ENCODE assay signal across 19 cellular contexts in genomic region chr2:163441603-163442002, GRCh38.
DNase-seq lines count a peak whose midpoint lies in the region; ATAC-seq, FAIRE-seq and TF ChIP-seq lines count a peak whose summit lies in the region.
"Had no signal": no experiment of that assay in that cellular context is flagged by ENCODE, and none has a peak within 500 bp of the region (broad histone marks: within the 10 kb centered on the region; RNA-seq: fewer than 3 reads in every experiment).

No MANE protein-coding gene starts in this region.

- no peaks in the 10 kb centered on the region for H3K36me3 Mint-ChIP-seq in neural progenitor cell
- H3K36me3 Mint-ChIP-seq: CD14-positive monocyte; CD4-positive, alpha-beta memory T cell had no signal

- peaks cover 2% of the 10 kb centered on the region for H3K4me1 Mint-ChIP-seq in neural progenitor cell
- H3K4me1 Mint-ChIP-seq in stimulated activated naive CD8-positive, alpha-beta T cell treated with anti-CD3 and anti-CD28 coated beads, Interleukin-15, amount 100 ng/mL, for 72 hours: no peaks in the 10 kb centered on the region
- H3K4me1 Mint-ChIP-seq: CD14-positive monocyte; CD4-positive, alpha-beta memory T cell; H9 had no signal

- H3K27me3 ChIP-seq in bronchial epithelial cell (ENCODE audit: control insufficient read depth, insufficient read depth, low read length): no peaks in the 10 kb centered on the region
- no peaks in the 10 kb centered on the region for H3K27me3 ChIP-seq in kidney epithelial cell (ENCODE audit: control insufficient read depth, insufficient read depth, low read length)
- H3K27me3 ChIP-seq in neural progenitor cell: no peaks in the 10 kb centered on the region
- H3K27me3 ChIP-seq: BLaER1 had no signal

- no peak overlapping the region for H3K9ac ChIP-seq in neural progenitor cell
- H3K9ac ChIP-seq: BLaER1 had no signal

- intact Hi-C loops in OCI-LY7 (cut with micrococcal nuclease; ENCODE audit: unreplicated experiment): no loop called here

- no peaks in the 10 kb centered on the region for H3K9me3 ChIP-seq in neural progenitor cell (ENCODE audit: low read depth)
- H3K9me3 ChIP-seq in OCI-LY7 (ENCODE audit: low read length): no peaks in the 10 kb centered on the region
- H3K9me3 ChIP-seq: A549, BLaER1 had no signal

- H3K4me2 ChIP-seq in neural progenitor cell (no peak overlapping the region), OCI-LY7 (ENCODE audit: low read length) (no peak overlapping the region)
- H3K4me2 ChIP-seq: A549, BLaER1 had no signal

- H3K27ac Mint-ChIP-seq in neural progenitor cell: no peak overlapping the region
- H3K27ac Mint-ChIP-seq in stimulated activated naive CD8-positive, alpha-beta T cell treated with anti-CD3 and anti-CD28 coated beads, Interleukin-15, amount 100 ng/mL, for 72 hours: no peak overlapping the region
- H3K27ac Mint-ChIP-seq: CD14-positive monocyte; CD4-positive, alpha-beta memory T cell; H9 had no signal

- no peaks in the 10 kb centered on the region for H3K27me3 Mint-ChIP-seq in neural progenitor cell (ENCODE audit: insufficient read depth, low read depth)
- H3K27me3 Mint-ChIP-seq in stimulated activated naive CD8-positive, alpha-beta T cell treated with anti-CD3 and anti-CD28 coated beads, Interleukin-15, amount 100 ng/mL, for 72 hours: no peaks in the 10 kb centered on the region
- H3K27me3 Mint-ChIP-seq: CD4-positive, alpha-beta memory T cell had no signal

- H3K9me2 ChIP-seq in OCI-LY7 (ENCODE audit: insufficient read depth, low read length): no peaks in the 10 kb centered on the region

- BruUV-seq in OCI-LY7 (replicated peaks; lab: Mats Ljungman, UMichigan): no TSS peak

- ATAC-seq in stimulated activated naive CD8-positive, alpha-beta T cell treated with anti-CD3 and anti-CD28 coated beads, Interleukin-15, amount 100 ng/mL, for 72 hours: no peak
- ATAC-seq: A549 had no signal

- no peak overlapping the region for H3K4me3 ChIP-seq in bronchial epithelial cell (ENCODE audit: low read depth, low read length)
- H3K4me3 ChIP-seq in kidney epithelial cell (ENCODE audit: low read depth, low read length): no peak overlapping the region
- H3K4me3 ChIP-seq in neural progenitor cell: no peak overlapping the region
- no peak overlapping the region for H3K4me3 ChIP-seq in OCI-LY7 (ENCODE audit: low read depth, low read length, poor library complexity, severe bottlenecking)
- H3K4me3 ChIP-seq: A549, BLaER1 had no signal

- FAIRE-seq in bronchial epithelial cell (lab: Jason Lieb, UNC): no peak
- FAIRE-seq in RCC 7860 (lab: Jason Lieb, UNC): no peak
- FAIRE-seq: A549, HTR-8/SVneo had no signal

- no peak for TF ChIP-seq CTCF in bronchial epithelial cell (IDR thresholded peaks at IDR 0.05; ENCODE audit: insufficient read depth, low read length, severe bottlenecking)
- TF ChIP-seq CTCF in kidney epithelial cell (IDR thresholded peaks at IDR 0.05; ENCODE audit: insufficient read depth, low read length, poor library complexity, severe bottlenecking): no peak
- TF ChIP-seq CTCF in neural progenitor cell (IDR thresholded peaks at IDR 0.05): no peak
- TF ChIP-seq CTCF in OCI-LY7 (conservative IDR thresholded peaks at IDR 0.05; ENCODE audit: low read length): no peak

- H2AFZ ChIP-seq in neural progenitor cell (replicated peaks) (no peak overlapping the region), OCI-LY7 (ENCODE audit: low read length) (no peak overlapping the region)

- H3K27ac ChIP-seq in neural progenitor cell (no peak overlapping the region), OCI-LY7 (ENCODE audit: low read depth, low read length, poor library complexity, severe bottlenecking) (no peak overlapping the region)
- H3K27ac ChIP-seq: A549, BLaER1 had no signal

- no peaks in the 10 kb centered on the region for H3K9me3 Mint-ChIP-seq in neural progenitor cell
- H3K9me3 Mint-ChIP-seq in stimulated activated naive CD8-positive, alpha-beta T cell treated with anti-CD3 and anti-CD28 coated beads, Interleukin-15, amount 100 ng/mL, for 72 hours: peaks cover 8 to 12% of the 10 kb centered on the region in 2 donors
- H3K9me3 Mint-ChIP-seq: H9 had no signal

- no peaks in the 10 kb centered on the region for H3K79me2 ChIP-seq in neural progenitor cell (ENCODE audit: low read depth)
- no peaks in the 10 kb centered on the region for H3K79me2 ChIP-seq in OCI-LY7 (ENCODE audit: insufficient read depth, low read depth, low read length)

- no peaks in the 10 kb centered on the region for H4K20me1 ChIP-seq in neural progenitor cell (ENCODE audit: low read depth)
- H4K20me1 ChIP-seq in OCI-LY7 (ENCODE audit: insufficient read depth, low read length): no peaks in the 10 kb centered on the region
- H4K20me1 ChIP-seq: BLaER1 had no signal

- CTCF ChIA-PET in OCI-LY7 (lab: Charles Lee; ENCODE audit: unreplicated experiment): no interaction called here

- H3K4me3 Mint-ChIP-seq in neural progenitor cell: no peak overlapping the region
- H3K4me3 Mint-ChIP-seq in stimulated activated naive CD8-positive, alpha-beta T cell treated with anti-CD3 and anti-CD28 coated beads, Interleukin-15, amount 100 ng/mL, for 72 hours: no peak overlapping the region
- H3K4me3 Mint-ChIP-seq: CD14-positive monocyte; CD4-positive, alpha-beta memory T cell; H9 had no signal

- H3K4me1 ChIP-seq in neural progenitor cell (peaks cover 7% of the 10 kb centered on the region), OCI-LY7 (ENCODE audit: insufficient read depth, low read length, poor library complexity, severe bottlenecking) (no peaks in the 10 kb centered on the region)
- H3K4me1 ChIP-seq: A549, BLaER1 had no signal

- DNase-seq in NCI-H226: peak; percentile 40
- peak; percentile 61 for DNase-seq in bronchial epithelial cell (ENCODE audit: low read depth)
- peak; percentile 7 for DNase-seq in kidney epithelial cell (ENCODE audit: low read depth)
- peak; percentile 5 for DNase-seq in neural progenitor cell (ENCODE audit: low spot score)
- no peak for DNase-seq in OCI-LY7 (ENCODE audit: low spot score)
- no peak for DNase-seq in RCC 7860 (ENCODE audit: low spot score)
- DNase-seq in A172 (ENCODE audit: low spot score): no peak
- no peak for DNase-seq in stimulated activated naive CD8-positive, alpha-beta T cell treated with anti-CD3 and anti-CD28 coated beads, Interleukin-15, amount 100 ng/mL, for 72 hours
- DNase-seq: Calu3; CD4-positive, alpha-beta memory T cell; DMS79 treated with DMSO at 0.1 percent for 48 hours; GF-D8; GOT3; H9; IMR-90 had no signal

- no peaks in the 10 kb centered on the region for H3F3A ChIP-seq in neural progenitor cell (ENCODE audit: low read depth)

- POLR2A ChIA-PET in OCI-LY7 (lab: Charles Lee): no interaction called here

- H3K36me3 ChIP-seq in bronchial epithelial cell (ENCODE audit: control insufficient read depth, insufficient read depth, low read length) (no peaks in the 10 kb centered on the region), kidney epithelial cell (ENCODE audit: control insufficient read depth, insufficient read depth, low read length) (no peaks in the 10 kb centered on the region), neural progenitor cell (no peaks in the 10 kb centered on the region), OCI-LY7 (ENCODE audit: insufficient read depth, low read length) (no peaks in the 10 kb centered on the region)
- H3K36me3 ChIP-seq: BLaER1 had no signal

Comparison
In these comparisons a context has a peak if more than half of its experiments do, and no peak if none do; other contexts are left out.
1. DNase-seq: peak in NCI-H226 (single experiment), bronchial epithelial cell (single experiment), kidney epithelial cell (single experiment) and neural progenitor cell (single experiment); none in OCI-LY7 (single experiment), RCC 7860 (single experiment), A172 (single experiment) and stimulated activated naive CD8-positive, alpha-beta T cell treated with anti-CD3 and anti-CD28 coated beads, Interleukin-15, amount 100 ng/mL, for 72 hours (0 of 2).